ENCODE assay signal across 8 cellular contexts in the genomic region with DNA sequence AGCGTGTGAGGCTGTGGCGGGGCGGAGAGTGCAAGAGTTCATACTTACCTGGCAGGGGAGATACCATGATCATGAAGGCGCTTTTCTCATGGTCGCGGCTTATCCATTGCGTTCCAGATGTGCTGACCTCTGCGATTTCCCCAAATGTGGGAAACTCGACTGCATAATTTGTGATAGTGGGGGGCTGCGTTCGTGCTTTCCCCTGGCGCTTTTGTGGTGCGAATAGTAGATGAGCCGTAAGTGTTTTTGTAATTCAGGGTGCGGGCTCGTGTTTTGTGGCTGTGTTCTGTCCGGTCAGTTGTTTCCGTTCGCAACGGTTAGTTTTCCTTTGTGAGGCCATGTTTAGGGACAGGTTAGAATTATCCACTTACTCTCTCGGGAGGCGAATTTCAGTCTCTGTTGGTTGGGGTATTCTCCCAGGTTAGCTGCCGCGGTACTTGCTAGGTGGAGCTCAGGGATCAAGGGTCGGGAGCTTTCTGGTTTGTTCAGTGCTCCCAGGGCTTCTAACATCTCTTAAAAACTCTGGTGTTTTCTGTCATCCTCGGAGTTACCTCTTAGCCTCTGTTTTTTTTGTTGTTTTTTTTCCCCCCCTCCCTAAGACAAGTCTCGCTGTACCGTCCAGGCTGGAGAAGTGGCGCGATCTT. TPM values are rescaled to one million over a fixed set of nuclear protein-coding genes. Genes with fewer than 3 reads are reported as not detected.
DNase-seq lines count a peak whose midpoint lies in the region; ATAC-seq and TF ChIP-seq lines count a peak whose summit lies in the region.
"Not testable (repeated sequence)": the region's sequence is repeated elsewhere in the genome, so short reads cannot be mapped to it uniquely, and the experiment has no call there.

No MANE protein-coding gene starts in this region.

- peak overlapping the region; percentile 90 for H3K4me3 Mint-ChIP-seq in endothelial cell (ENCODE audit: unreplicated experiment)

- peak overlapping the region; percentile 97 for H3K27ac Mint-ChIP-seq in endothelial cell (ENCODE audit: unreplicated experiment)

- H3K9me2 ChIP-seq in OCI-LY1 (ENCODE audit: low read depth, low read length): not testable (repeated sequence)

- H3K27ac ChIP-seq in OCI-LY1 (ENCODE audit: low read depth, low read length, poor library complexity, severe bottlenecking): peak overlapping the region; percentile 79

- not testable (repeated sequence) for H3K4me1 ChIP-seq in OCI-LY1 (ENCODE audit: insufficient read depth, low read length, severe bottlenecking)

- DNase-seq in CMK (ENCODE audit: low read depth) (peak; percentile 95), HK-2 (ENCODE audit: unreplicated experiment) (peak; percentile 85), endothelial cell (ENCODE audit: low spot score) (peak; percentile 81), middle frontal gyrus (ENCODE audit: extremely low spot score, low spot score) (peak; percentile 62)
- peak; percentile 84 for DNase-seq in activated CD8-positive, alpha-beta memory T cell treated with anti-CD3 and anti-CD28 coated beads, Interleukin-2, amount 50 U/mL, for 4 hours
- peak; percentile 76 for DNase-seq in stimulated activated CD8-positive, alpha-beta memory T cell treated with anti-CD3 and anti-CD28 coated beads, Interleukin-12 subunit alpha, Interleukin-12 subunit beta, amount 100 ng/mL, for 4 hours (ENCODE audit: low read depth)

- not testable (repeated sequence) for H3K9me3 Mint-ChIP-seq in endothelial cell (ENCODE audit: unreplicated experiment)

- peak overlapping the region; percentile 18; the same call in 1 of the 2 replicates for H3K9ac ChIP-seq in OCI-LY1 (ENCODE audit: low read length)

- not testable (repeated sequence) for TF ChIP-seq CTCF in OCI-LY1 (IDR thresholded peaks at IDR 0.05; ENCODE audit: low read length); endothelial cell (IDR thresholded peaks at IDR 0.05; ENCODE audit: unreplicated experiment)

- ATAC-seq in GM21360 (IDR thresholded peaks at IDR 0.05; ENCODE audit: unreplicated experiment): peak; percentile 84

- H3K9me3 ChIP-seq in OCI-LY1 (ENCODE audit: low read length): not testable (repeated sequence)

- H3K36me3 ChIP-seq in OCI-LY1 (ENCODE audit: insufficient read depth, low read length): not testable (repeated sequence)

- not testable (repeated sequence) for H3K79me2 ChIP-seq in OCI-LY1 (ENCODE audit: insufficient read depth, low read length)

- not testable (repeated sequence) for H2AFZ ChIP-seq in OCI-LY1 (ENCODE audit: low read length)

- H3K36me3 Mint-ChIP-seq in endothelial cell (ENCODE audit: low read depth, unreplicated experiment): not testable (repeated sequence)

- not testable (repeated sequence) for H3K27me3 ChIP-seq in OCI-LY1 (ENCODE audit: insufficient read depth, low read length)

- not testable (repeated sequence) for H4K20me1 ChIP-seq in OCI-LY1 (ENCODE audit: insufficient read depth, low read length)

- H3K4me2 ChIP-seq in OCI-LY1 (ENCODE audit: low read length): peak overlapping the region; percentile 41; the same call in 1 of the 2 replicates

- not testable (repeated sequence) for H3K27me3 Mint-ChIP-seq in endothelial cell (ENCODE audit: unreplicated experiment)

- H3F3A ChIP-seq in OCI-LY1 (ENCODE audit: insufficient read depth, low read length): not testable (repeated sequence)

- not testable (repeated sequence) for H3K4me1 Mint-ChIP-seq in endothelial cell (ENCODE audit: unreplicated experiment)

- H3K4me3 ChIP-seq in OCI-LY1 (ENCODE audit: low read depth, low read length, poor library complexity, severe bottlenecking): peak overlapping the region; percentile 51

RNA-seq across cellular contexts. Expression of a gene that starts 39.6 kb away (rescaled TPM):
- total RNA-seq in endothelial cell (ENCODE audit: unreplicated experiment): 0.08 TPM

Comparison
In these comparisons a context has a peak if more than half of its experiments do, and no peak if none do; other contexts are left out.
1. Peak in every context shown above with its lines: DNase-seq, ATAC-seq, H3K4me3 ChIP-seq and H3K27ac ChIP-seq.